In the genomic region with DNA sequence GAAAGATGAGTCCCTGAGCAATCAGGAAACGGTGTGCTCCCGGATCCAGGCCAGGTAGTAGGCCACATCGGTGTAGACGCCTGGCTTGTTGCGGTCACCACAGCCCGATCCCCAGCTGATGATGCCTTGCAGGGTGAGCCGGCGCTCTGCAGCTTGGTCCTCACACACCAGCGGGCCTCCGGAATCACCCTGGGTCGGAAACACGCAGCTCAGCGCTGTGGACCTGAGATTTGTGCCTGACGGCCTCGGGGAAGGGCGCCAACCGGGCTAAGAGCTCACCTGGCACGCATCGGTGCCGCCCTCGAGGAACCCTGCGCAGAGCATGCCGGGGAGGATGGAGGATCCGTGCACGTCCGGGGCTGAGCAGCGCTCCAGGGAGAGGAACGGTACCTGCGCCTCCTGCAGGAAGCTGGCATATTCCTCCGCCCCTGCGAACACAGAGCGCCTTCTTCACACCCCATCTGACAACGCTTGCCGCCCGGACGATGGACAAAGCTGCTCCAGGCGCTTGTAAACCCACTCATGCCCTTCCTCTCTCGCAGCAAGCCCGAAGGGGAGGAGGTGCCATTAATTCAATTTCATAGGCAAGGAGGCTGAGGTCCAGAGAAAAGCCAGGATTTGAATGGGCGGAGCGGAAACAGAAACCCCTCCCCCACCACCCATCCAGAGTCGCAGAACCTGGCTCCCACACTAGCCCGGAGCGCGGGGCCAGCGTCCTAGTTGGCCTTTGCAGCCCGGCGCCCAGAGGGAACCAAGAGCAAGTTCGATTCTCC, we compare ENCODE assay signal across 6 cellular contexts. TPM values are rescaled to one million over a fixed set of nuclear protein-coding genes. Genes with fewer than 3 reads are reported as not detected.
DNase-seq lines count a peak whose midpoint lies in the region; ATAC-seq and TF ChIP-seq lines count a peak whose summit lies in the region.

No MANE protein-coding gene starts in this region.

- intact Hi-C loops in HCT116 (cut with micrococcal nuclease), result loop anchor here (2.0 to 5.0 kb wide), 3 partner anchors 95 to 290 kb away; partner anchors contain the start of genes B4GALT7 and PDLIM7

- peaks cover 15 to 37% of the 10 kb centered on the region in 2 experiments for H3K4me1 ChIP-seq in HCT116 (ENCODE audit: control insufficient read depth in 1 of 2, insufficient read depth in 2 of 2, low read length in 2 of 2)

- H3K79me2 ChIP-seq in HCT116 (ENCODE audit: insufficient read depth, low read length), result no peaks in the 10 kb centered on the region

- H3K4me3 ChIP-seq in HCT116 (replicated peaks in 1 of 2; ENCODE audit: low read depth in 1 of 2, low read length in 2 of 2), result peak overlapping the region; percentile 69 to 82

- H3K36me3 Mint-ChIP-seq in nephron progenitor cell (ENCODE audit: low read depth), result no peaks in the 10 kb centered on the region

- peaks cover 74% of the 10 kb centered on the region for H3K27me3 Mint-ChIP-seq in nephron progenitor cell (ENCODE audit: low read depth, poor library complexity)

- in situ Hi-C loops in T47D (cut with HindIII; ENCODE audit: low pct_unique_long_range_greater_than_20kb, low sequenced_read_pairs), result no loop called here

- H3K9me2 ChIP-seq in HCT116 (ENCODE audit: insufficient read depth), result no peaks in the 10 kb centered on the region

- H3K4me1 Mint-ChIP-seq in nephron progenitor cell, result peaks cover 16% of the 10 kb centered on the region

- H3K4me2 ChIP-seq in HCT116 (ENCODE audit: low read length), result peak overlapping the region; percentile 97

- DNase-seq in HCT116 (ENCODE audit: low read depth, low spot score) (peak; percentile 82), RPMI7951 (ENCODE audit: low read depth) (peak; percentile 50), T47D (ENCODE audit: low read depth in 1 of 2, low spot score in 1 of 2) (peak; percentile 93 to 97), nephron progenitor cell (peak; percentile 80), GOT3 (lab: John Stamatoyannopoulos, UW) (no peak)

- CTCF ChIA-PET in HCT116 (lab: Charles Lee), result interaction anchor here (0.8 to 5.3 kb wide), 15 partner anchors 10 to 291 kb away, joined by 3 to 85 read pairs (median 8); partner anchors contain the start of genes GRK6, MXD3 and PRR7

- H3K4me3 Mint-ChIP-seq in nephron progenitor cell, result peak overlapping the region; percentile 86

- H2AFZ ChIP-seq in HCT116 (ENCODE audit: low read depth, low read length, poor library complexity, severe bottlenecking), result no peak overlapping the region

- no peak for TF ChIP-seq RAD21 in HCT116 (IDR thresholded peaks at IDR 0.05; ENCODE audit: low read depth)

- RAD21 ChIA-PET in HCT116 (lab: Charles Lee; ENCODE audit: low non-redundant PET in 1 of 2, low total read pairs in 2 of 2, uncharacterized antibody in 2 of 2, unreplicated experiment in 2 of 2), result interaction anchor here (0.7 to 1.6 kb wide), 7 partner anchors 12 to 84 kb away, joined by 3 to 5 read pairs (median 3); no protein-coding TSS in a partner anchor

- peak; percentile 54 for TF ChIP-seq POLR2A in HCT116 (IDR thresholded peaks at IDR 0.05; ENCODE audit: borderline replicate concordance, extremely low read depth, insufficient read depth, insufficient read length)

- peak overlapping the region; percentile 99 for H3K27ac ChIP-seq in HCT116 (ENCODE audit: low read depth, low read length)

- H3K36me3 ChIP-seq in HCT116 (ENCODE audit: control insufficient read depth in 1 of 2, insufficient read depth in 2 of 2, low read length in 2 of 2), result no peaks in the 10 kb centered on the region

- POLR2A ChIA-PET in HCT116 (lab: Charles Lee), result interaction anchor here (0.7 to 2.1 kb wide), 10 partner anchors 12 to 95 kb away, joined by 3 to 14 read pairs (median 6); partner anchors contain the start of genes GRK6 and PDLIM7

- ATAC-seq in HCT116 (peak; percentile 77), HG03457 (IDR thresholded peaks at IDR 0.05; ENCODE audit: unreplicated experiment) (no peak)

- H3K9me3 ChIP-seq in HCT116 (ENCODE audit: control insufficient read depth in 1 of 2, insufficient read depth in 1 of 2, low read depth in 1 of 2, low read length in 2 of 2), result no peaks in the 10 kb centered on the region

- no peak overlapping the region for H3K27ac Mint-ChIP-seq in nephron progenitor cell

- H3K9me3 Mint-ChIP-seq in nephron progenitor cell, result no peaks in the 10 kb centered on the region

- peak overlapping the region; percentile 92 for H3K9ac ChIP-seq in HCT116 (ENCODE audit: low read length)

- no peaks in the 10 kb centered on the region for H4K20me1 ChIP-seq in HCT116 (ENCODE audit: insufficient read depth)

- TSS peak; percentile 78 for BruUV-seq in HCT116 (replicated peaks; lab: Mats Ljungman, UMichigan)

- no peaks in the 10 kb centered on the region for H3K27me3 ChIP-seq in HCT116 (ENCODE audit: insufficient read depth, low read length)

- TF ChIP-seq CTCF in HCT116 (IDR thresholded peaks at IDR 0.05 in 2 of 3, conservative IDR thresholded peaks at IDR 0.05 in 1 of 3; ENCODE audit: borderline replicate concordance in 1 of 3, insufficient read depth in 1 of 3, low read depth in 2 of 3, low read length in 2 of 3) (peak in 2 of 3 experiments; percentile 60 to 63; a peak in 4 of 6 replicates), nephron progenitor cell (IDR thresholded peaks at IDR 0.05) (peak; percentile 32)

TF ChIP-seq in HCT116, 20 proteins besides CTCF, POLR2A, EP300 and RAD21:
- TF ChIP-seq YY1 (IDR thresholded peaks at IDR 0.05; ENCODE audit: extremely low read depth, insufficient replicate concordance, low read depth, low read length), result peak; percentile 75
- TF ChIP-seq EZH2 (IDR thresholded peaks at IDR 0.05), result no peak
- TF ChIP-seq ZBTB33 (IDR thresholded peaks at IDR 0.05; ENCODE audit: extremely low read depth, insufficient replicate concordance, low read length), result no peak
- TF ChIP-seq EGR1 (IDR thresholded peaks at IDR 0.05; ENCODE audit: low read depth), result no peak
- TF ChIP-seq POLR2AphosphoS5 (IDR thresholded peaks at IDR 0.05; ENCODE audit: low read depth, low read length), result peak; percentile 89

RNA-seq across cellular contexts. Expression of gene PFN3, which starts 2.0 kb away (rescaled TPM):
- not detected for total RNA-seq in HCT116 (2021; ENCODE audit: unreplicated experiment)
- polyA plus RNA-seq in HCT116 (2012), result not detected in 2 replicates
- total RNA-seq in RPMI7951 (2014; rRNA removed; shearing (Covaris generic)), result not detected in 2 replicates

RNA-seq across cellular contexts. Expression of gene F12, which starts 6.9 kb away (rescaled TPM):
- 30.0 TPM for total RNA-seq in HCT116 (2021; ENCODE audit: unreplicated experiment)
- 46.8 and 58.1 TPM in 2 replicates for polyA plus RNA-seq in HCT116 (2012)
- total RNA-seq in RPMI7951 (2014; rRNA removed; shearing (Covaris generic)), result 0.12 and 0.59 TPM in 2 replicates

RNA-seq across cellular contexts. Expression of gene SLC34A1, which starts 18.2 kb away (rescaled TPM):
- total RNA-seq in HCT116 (2021; ENCODE audit: unreplicated experiment), result not detected
- polyA plus RNA-seq in HCT116 (2012), result 0.02 and 0.09 TPM in 2 replicates
- total RNA-seq in RPMI7951 (2014; rRNA removed; shearing (Covaris generic)), result not detected in 2 replicates

RNA-seq across cellular contexts. Expression of gene GRK6, which starts 24.0 kb away (rescaled TPM):
- 89.3 TPM for total RNA-seq in HCT116 (2021; ENCODE audit: unreplicated experiment)
- 88.3 and 90.2 TPM in 2 replicates for polyA plus RNA-seq in HCT116 (2012)
- 26.9 and 27.4 TPM in 2 replicates for total RNA-seq in RPMI7951 (2014; rRNA removed; shearing (Covaris generic))

RNA-seq across cellular contexts. Expression of gene PRR7, which starts 44.2 kb away (rescaled TPM):
- 39.9 TPM for total RNA-seq in HCT116 (2021; ENCODE audit: unreplicated experiment)
- polyA plus RNA-seq in HCT116 (2012), result 28.9 and 29.4 TPM in 2 replicates
- total RNA-seq in RPMI7951 (2014; rRNA removed; shearing (Covaris generic)), result 13.9 and 20.8 TPM in 2 replicates

Comparison
In these comparisons a context has a peak if more than half of its experiments do, and no peak if none do; other contexts are left out.
1. RNA of gene F12, which starts 6.9 kb away (total RNA-seq): 30.0 TPM in HCT116 (single experiment); 0.12 to 0.59 TPM in RPMI7951; every median in the first group is over 10 times any median in the second.